ENCODE assay signal across 12 cellular contexts in the genomic region with DNA sequence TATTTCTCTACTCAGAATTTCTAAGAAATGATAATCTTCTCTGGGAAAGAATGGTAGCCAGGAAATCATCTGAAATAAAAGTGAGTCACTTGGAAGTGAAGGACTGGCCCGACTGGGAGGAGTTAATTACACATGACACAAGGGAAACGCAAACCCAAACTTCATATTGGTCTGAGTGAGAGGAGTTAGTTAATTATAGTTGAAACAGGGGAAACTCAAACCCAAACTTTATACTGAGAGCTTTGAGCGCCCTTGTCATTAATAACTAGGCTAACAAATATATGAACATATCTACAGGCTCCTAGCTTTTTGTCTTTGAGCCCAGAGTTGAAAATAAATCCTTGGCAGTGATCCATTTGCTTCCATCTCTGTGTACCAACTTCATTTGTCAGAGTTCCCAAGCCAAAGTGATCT.
A peak's percentile ranks its signal among the peaks of the same experiment; 100 is the strongest.
DNase-seq lines count a peak whose midpoint lies in the region; ATAC-seq and TF ChIP-seq lines count a peak whose summit lies in the region.
"Had no signal": no experiment of that assay in that cellular context is flagged by ENCODE, and none has a peak within 500 bp of the region (broad histone marks: within the 10 kb centered on the region; RNA-seq: fewer than 3 reads in every experiment).

No MANE protein-coding gene starts in this region.

- peak overlapping the region; percentile 98 for H3K27ac Mint-ChIP-seq in osteocyte (ENCODE audit: unreplicated experiment)
- H3K27ac Mint-ChIP-seq: activated CD4-positive, alpha-beta T cell treated with anti-CD3 and anti-CD28 coated beads, Interleukin-2, amount 10 ng/mL, durations not matched to agents 24 days and 14 days had no signal

- H3K9me3 Mint-ChIP-seq in osteocyte (ENCODE audit: unreplicated experiment), result peaks cover 12% of the 10 kb centered on the region
- H3K9me3 Mint-ChIP-seq: activated CD4-positive, alpha-beta T cell treated with anti-CD3 and anti-CD28 coated beads, Interleukin-2, amount 10 ng/mL, durations not matched to agents 24 days and 14 days had no signal

- peak overlapping the region; percentile 39 for H3K4me3 Mint-ChIP-seq in osteocyte (ENCODE audit: unreplicated experiment)
- H3K4me3 Mint-ChIP-seq: activated CD4-positive, alpha-beta T cell treated with anti-CD3 and anti-CD28 coated beads, Interleukin-2, amount 10 ng/mL, durations not matched to agents 24 days and 14 days; central memory CD8-positive, alpha-beta T cell had no signal

- H3K4me1 Mint-ChIP-seq in osteocyte (ENCODE audit: unreplicated experiment), result peaks cover 57% of the 10 kb centered on the region
- H3K4me1 Mint-ChIP-seq: activated CD4-positive, alpha-beta T cell treated with anti-CD3 and anti-CD28 coated beads, Interleukin-2, amount 10 ng/mL, durations not matched to agents 24 days and 14 days; central memory CD8-positive, alpha-beta T cell had no signal

- DNase-seq in AG08395 (ENCODE audit: low spot score) (peak; percentile 68), RPMI7951 (ENCODE audit: low read depth) (peak; percentile 82), fibroblast of peridontal ligament (ENCODE audit: extremely low read depth) (peak; percentile 87), osteocyte (ENCODE audit: extremely low spot score, unreplicated experiment) (no peak), NCI-H2029 treated with DMSO at 0.1 percent for 48 hours (lab: John Stamatoyannopoulos, UW) (no peak), HAP-1 (ENCODE audit: low spot score in 2 of 2) (no peak)
- DNase-seq: activated CD4-positive, alpha-beta T cell treated with anti-CD3 and anti-CD28 coated beads, Interleukin-2, amount 10 ng/mL, durations not matched to agents 24 days and 14 days; NCI-H82 had no signal

- in situ Hi-C loops in HAP-1 (cut with MboI; ENCODE audit: low sequenced_read_pairs), result no loop called here

- peaks cover 5% of the 10 kb centered on the region for H3K4me1 ChIP-seq in HAP-1
- H3K4me1 ChIP-seq: BLaER1 had no signal

- H3K4me3 ChIP-seq in HAP-1, result no peak overlapping the region
- H3K4me3 ChIP-seq: BLaER1 had no signal

- H3K9me3 ChIP-seq in HAP-1, result no peaks in the 10 kb centered on the region
- H3K9me3 ChIP-seq: BLaER1 had no signal

- peaks cover 3% of the 10 kb centered on the region for H3K36me3 Mint-ChIP-seq in osteocyte (ENCODE audit: unreplicated experiment)

- no peaks in the 10 kb centered on the region for H3K27me3 Mint-ChIP-seq in osteocyte (ENCODE audit: unreplicated experiment)
- H3K27me3 Mint-ChIP-seq: activated CD4-positive, alpha-beta T cell treated with anti-CD3 and anti-CD28 coated beads, Interleukin-2, amount 10 ng/mL, durations not matched to agents 24 days and 14 days; central memory CD8-positive, alpha-beta T cell had no signal

- H3K36me3 ChIP-seq in HAP-1 (replicated peaks), result no peaks in the 10 kb centered on the region
- H3K36me3 ChIP-seq: BLaER1 had no signal

- ATAC-seq in HG02642 (IDR thresholded peaks at IDR 0.05; ENCODE audit: poor library complexity, unreplicated experiment) (no peak), GM21526 (IDR thresholded peaks at IDR 0.05; ENCODE audit: low FRiP score, unreplicated experiment) (no peak)

- no peaks in the 10 kb centered on the region for H3K27me3 ChIP-seq in HAP-1 (ENCODE audit: low read depth)
- H3K27me3 ChIP-seq: BLaER1 had no signal

- no peak for TF ChIP-seq CTCF in osteocyte (IDR thresholded peaks at IDR 0.05)

Comparison
In these comparisons a context has a peak if more than half of its experiments do, and no peak if none do; other contexts are left out.
1. DNase-seq: peak in AG08395 (single experiment), RPMI7951 (single experiment) and fibroblast of peridontal ligament (single experiment); none in osteocyte (single experiment), NCI-H2029 treated with DMSO at 0.1 percent for 48 hours (single experiment) and HAP-1 (0 of 2).